Comparison of ENCODE assay signal across 9 cellular contexts in genomic region chr5:94759022-94759421, GRCh38.
"Had no signal": no experiment of that assay in that cellular context is flagged by ENCODE, and none has a peak within 500 bp of the region (broad histone marks: within the 10 kb centered on the region; RNA-seq: fewer than 3 reads in every experiment).

No MANE protein-coding gene starts in this region.

- H2AFZ ChIP-seq: GM23248, GM23338 had no signal

- DNase-seq: GM23248, GOT3, H7, H9, HCEC 1CT, HFFc6 had no signal

- H3K4me3 Mint-ChIP-seq: GM23338, H9, HFFc6 had no signal

- ATAC-seq: GM23338, HCT116 had no signal

- H3K27ac ChIP-seq: GM23248 had no signal

- H3K4me1 ChIP-seq: HAP-1 had no signal

- H3K4me1 Mint-ChIP-seq: GM23338, H9 had no signal

- H3K9me3 Mint-ChIP-seq: GM23338, H9, HFFc6 had no signal

- H3K36me3 ChIP-seq: HAP-1 had no signal

- H3K4me3 ChIP-seq: GM23248, GM23338, HAP-1 had no signal

- H3K9me3 ChIP-seq: HAP-1 had no signal

- H3K9ac ChIP-seq: GM23248 had no signal

- H3K27ac Mint-ChIP-seq: GM23338, H9, HFFc6 had no signal

- H3K4me2 ChIP-seq: GM23338 had no signal
